8 cellular contexts compared by ENCODE assay signal in the genomic region with DNA sequence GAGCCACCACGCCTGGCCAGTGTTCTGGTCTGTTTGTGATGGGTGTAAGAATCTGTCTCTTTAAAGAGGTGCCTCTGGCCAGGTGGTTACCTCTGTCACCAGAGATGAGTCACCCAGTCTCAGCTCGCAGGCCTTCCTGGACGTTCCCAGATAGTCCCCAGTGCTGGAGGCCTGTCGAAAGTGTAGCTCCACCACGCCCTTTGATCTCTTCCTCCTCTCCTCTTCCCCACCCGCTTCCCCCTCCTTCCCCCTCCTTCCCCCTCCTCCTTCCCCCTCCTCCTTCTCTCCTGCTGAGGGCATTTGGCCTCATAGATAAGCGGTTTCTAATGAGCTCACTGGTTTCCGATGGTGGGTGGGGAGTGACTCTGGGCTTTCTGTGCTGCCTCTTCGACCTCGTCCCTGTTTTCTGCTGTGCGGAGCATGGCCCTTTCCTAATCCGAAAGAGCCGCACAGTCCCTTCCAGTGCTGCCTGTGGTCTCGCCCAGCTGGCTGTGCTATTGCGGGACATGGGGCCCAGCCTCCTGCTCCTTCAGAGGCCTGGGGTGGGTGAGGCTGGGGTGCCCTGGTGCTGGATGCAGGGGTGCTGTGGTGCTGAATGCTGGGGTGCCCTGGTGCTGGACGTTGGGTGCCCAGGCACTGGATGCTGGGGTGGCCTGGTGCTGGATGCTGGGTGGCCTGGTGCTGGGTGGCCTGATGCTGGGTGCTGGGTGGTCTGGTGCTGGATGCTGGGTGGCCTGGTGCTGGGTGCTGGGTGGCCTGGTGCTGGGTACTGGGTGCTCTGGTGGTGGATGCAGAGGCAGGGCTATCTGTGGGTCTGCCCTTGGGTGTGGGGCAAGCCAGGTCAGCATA. TPM values are rescaled to one million over a fixed set of nuclear protein-coding genes. Genes with fewer than 3 reads are reported as not detected.
DNase-seq lines count a peak whose midpoint lies in the region; ATAC-seq, FAIRE-seq and TF ChIP-seq lines count a peak whose summit lies in the region.

No MANE protein-coding gene starts in this region.

- TF ChIP-seq POLR2A in esophagus muscularis mucosa (IDR thresholded peaks at IDR 0.05; ENCODE audit: low read depth): no peak

- no peak overlapping the region for H3K4me3 ChIP-seq in kidney (ENCODE audit: low read length in 2 of 2)
- H3K4me3 ChIP-seq in esophagus muscularis mucosa: no peak overlapping the region

- H3K4me1 ChIP-seq in kidney (ENCODE audit: control insufficient read depth in 1 of 2, insufficient read depth in 1 of 2, low read depth in 1 of 2, low read length in 2 of 2) (peaks cover 0 to 13% of the 10 kb centered on the region in 2 donors), esophagus muscularis mucosa (peaks cover 46 to 65% (median 57%) of the 10 kb centered on the region in 4 donors)

- H3K36me3 Mint-ChIP-seq in activated T-helper 2 cell treated with anti-CD3 and anti-CD28 coated beads, Interferon-gamma antibody, Interleukin-2, Interleukin-4, amounts not matched to agents 10 μg/mL and 5 μg/mL and 100 μg/mL, durations not matched to agents 14 hours and 24 hours and 36 hours (ENCODE audit: low read depth): peaks cover 37% of the 10 kb centered on the region

- H3K27ac ChIP-seq in kidney (ENCODE audit: low read depth in 2 of 2, low read length in 2 of 2): peak overlapping the region; percentile 10 to 32
- peak overlapping the region in 1 of 4 donors; percentile 40 for H3K27ac ChIP-seq in esophagus muscularis mucosa (replicated peaks in 1 of 4)

- no peak for FAIRE-seq in kidney (lab: Jason Lieb, UNC)

- H3K4me1 Mint-ChIP-seq in activated T-helper 2 cell treated with anti-CD3 and anti-CD28 coated beads, Interferon-gamma antibody, Interleukin-2, Interleukin-4, amounts not matched to agents 10 μg/mL and 5 μg/mL and 100 μg/mL, durations not matched to agents 14 hours and 24 hours and 36 hours (ENCODE audit: low read depth): peaks cover 62% of the 10 kb centered on the region

- no peaks in the 10 kb centered on the region for H3K27me3 ChIP-seq in esophagus muscularis mucosa

- H3K27me3 Mint-ChIP-seq in activated T-helper 2 cell treated with anti-CD3 and anti-CD28 coated beads, Interferon-gamma antibody, Interleukin-2, Interleukin-4, amounts not matched to agents 10 μg/mL and 5 μg/mL and 100 μg/mL, durations not matched to agents 14 hours and 24 hours and 36 hours (ENCODE audit: low read depth): no peaks in the 10 kb centered on the region

- H3K9ac ChIP-seq in kidney (ENCODE audit: low read length in 2 of 2): no peak overlapping the region

- H3K9me3 ChIP-seq in kidney (ENCODE audit: control insufficient read depth in 1 of 2, low read length in 2 of 2) (no peaks in the 10 kb centered on the region), esophagus muscularis mucosa (no peaks in the 10 kb centered on the region)

- no peak for TF ChIP-seq EP300 in esophagus muscularis mucosa (IDR thresholded peaks at IDR 0.05)

- peaks cover 0 to under 1% of the 10 kb centered on the region in 2 donors for H3K36me3 ChIP-seq in kidney (ENCODE audit: control insufficient read depth in 1 of 2, insufficient read depth in 2 of 2, low read length in 2 of 2)
- H3K36me3 ChIP-seq in esophagus muscularis mucosa: peaks cover 0 to 15% (median 0%) of the 10 kb centered on the region in 4 donors

- H3K4me3 Mint-ChIP-seq in activated T-helper 2 cell treated with anti-CD3 and anti-CD28 coated beads, Interferon-gamma antibody, Interleukin-2, Interleukin-4, amounts not matched to agents 10 μg/mL and 5 μg/mL and 100 μg/mL, durations not matched to agents 14 hours and 24 hours and 36 hours (ENCODE audit: low read depth): no peak overlapping the region

- H3K9me3 Mint-ChIP-seq in activated T-helper 2 cell treated with anti-CD3 and anti-CD28 coated beads, Interferon-gamma antibody, Interleukin-2, Interleukin-4, amounts not matched to agents 10 μg/mL and 5 μg/mL and 100 μg/mL, durations not matched to agents 14 hours and 24 hours and 36 hours: no peaks in the 10 kb centered on the region

- intact Hi-C loops in activated T-helper 2 cell treated with anti-CD3 and anti-CD28 coated beads, Interferon-gamma antibody, Interleukin-2, Interleukin-4, amounts not matched to agents 10 μg/mL and 5 μg/mL and 100 μg/mL, durations not matched to agents 14 hours and 24 hours and 36 hours (cut with micrococcal nuclease): loop anchor here (2.0 to 5.0 kb wide), 2 partner anchors 17 to 33 kb away; no protein-coding TSS in a partner anchor
- intact Hi-C loops in kidney (cut with DNase I) (no loop called here), esophagus muscularis mucosa (cut with DNase I) (no loop called here)

- no peak for ATAC-seq in HG03457 (IDR thresholded peaks at IDR 0.05; ENCODE audit: unreplicated experiment)

- peak; percentile 62 for DNase-seq in D341Med (ENCODE audit: low spot score)
- DNase-seq in KG1 (lab: John Stamatoyannopoulos, UW): peak; percentile 11
- no peak for DNase-seq in activated T-helper 2 cell treated with anti-CD3 and anti-CD28 coated beads, Interferon-gamma antibody, Interleukin-2, Interleukin-4, amounts not matched to agents 10 μg/mL and 5 μg/mL and 100 μg/mL, durations not matched to agents 14 hours and 24 hours and 36 hours (ENCODE audit: low spot score)
- no peak for DNase-seq in kidney
- no peak for DNase-seq in cortex of kidney (lab: John Stamatoyannopoulos, UW)
- no peak for DNase-seq in SHP77 treated with DMSO at 0.1 percent for 48 hours (lab: John Stamatoyannopoulos, UW)
- DNase-seq in esophagus muscularis mucosa (ENCODE audit: extremely low spot score): no peak

- peak overlapping the region; percentile 79 for H3K27ac Mint-ChIP-seq in activated T-helper 2 cell treated with anti-CD3 and anti-CD28 coated beads, Interferon-gamma antibody, Interleukin-2, Interleukin-4, amounts not matched to agents 10 μg/mL and 5 μg/mL and 100 μg/mL, durations not matched to agents 14 hours and 24 hours and 36 hours

- WGBS in esophagus muscularis mucosa: 42% methylated on average over 8 of the region's 16 CpGs

- TF ChIP-seq CTCF in kidney (IDR thresholded peaks at IDR 0.05; ENCODE audit: borderline replicate concordance, extremely low read depth, insufficient read depth): no peak
- no peak for TF ChIP-seq CTCF in esophagus muscularis mucosa (IDR thresholded peaks at IDR 0.05)

RNA-seq across cellular contexts. Expression of gene AGPAT3, which starts 19.2 kb away (rescaled TPM):
- total RNA-seq in activated T-helper 2 cell treated with anti-CD3 and anti-CD28 coated beads, Interferon-gamma antibody, Interleukin-2, Interleukin-4, amounts not matched to agents 10 μg/mL and 5 μg/mL and 100 μg/mL, durations not matched to agents 14 hours and 24 hours and 36 hours: 126 and 134 TPM in 2 replicates
- total RNA-seq in kidney (86.2 TPM), esophagus muscularis mucosa (10 to 100 TPM; 28.0 to 36.5 (median 32.2) TPM)
- polyA plus RNA-seq in kidney (ENCODE audit: insufficient read depth, low read depth, low replicate concordance): 40.3 TPM

Comparison
In these comparisons a context has a peak if more than half of its experiments do, and no peak if none do; other contexts are left out.
1. DNase-seq: peak in D341Med (single experiment) and KG1 (single experiment); none in activated T-helper 2 cell treated with anti-CD3 and anti-CD28 coated beads, Interferon-gamma antibody, Interleukin-2, Interleukin-4, amounts not matched to agents 10 μg/mL and 5 μg/mL and 100 μg/mL, durations not matched to agents 14 hours and 24 hours and 36 hours (single experiment), kidney (single experiment), cortex of kidney (single experiment), SHP77 treated with DMSO at 0.1 percent for 48 hours (single experiment) and esophagus muscularis mucosa (single experiment).